In the genomic region with DNA sequence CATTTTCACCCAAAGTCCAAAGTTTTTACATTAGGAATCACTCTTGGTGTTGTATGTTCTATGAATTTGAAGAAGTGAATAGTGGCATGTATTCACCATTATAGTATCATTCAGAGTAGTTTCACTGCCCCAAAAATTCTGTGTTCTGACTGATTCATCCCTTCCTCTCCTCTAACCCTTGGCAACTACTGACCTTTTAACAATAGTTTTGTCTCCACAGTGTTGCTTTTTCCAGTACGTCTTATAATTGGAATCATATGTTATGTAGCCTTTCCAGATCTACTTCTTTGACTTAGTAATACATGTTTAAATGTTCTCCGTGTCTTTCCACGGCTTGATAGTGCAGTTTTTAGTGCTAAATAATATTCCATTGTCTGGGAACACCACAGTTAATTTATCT, we compare ENCODE assay signal across 25 cellular contexts.
"Had no signal": no experiment of that assay in that cellular context is flagged by ENCODE, and none has a peak within 500 bp of the region (broad histone marks: within the 10 kb centered on the region; RNA-seq: fewer than 3 reads in every experiment).

No MANE protein-coding gene starts in this region.

- H3K4me3 Mint-ChIP-seq: activated CD4-positive, alpha-beta T cell treated with anti-CD3 and anti-CD28 coated beads, Interleukin-2, amount 10 ng/mL, durations not matched to agents 24 days and 14 days; activated CD8-positive, alpha-beta T cell treated with anti-CD3 and anti-CD28 coated beads for 36 hours; activated T-cell treated with anti-CD3 and anti-CD28 coated beads, Interleukin-2, amount 50 U/mL, for 72 hours; activated T-helper 17 cell treated with anti-CD3 and anti-CD28 coated beads, Interleukin-2, amount 50 U/mL, for 72 hours; brain; T-helper 1 cell treated with Interleukin-12 subunit alpha and Interleukin-12 subunit beta and Interleukin-4 antibody, amounts not matched to agents 30 μg/mL and 1 μg/mL, for 36 hours; T-helper 2 cell treated with Interferon-gamma antibody and Interleukin-4, amounts not matched to agents 5 μg/mL and 100 μg/mL, for 36 hours had no signal

- DNase-seq: activated CD4-positive, alpha-beta T cell treated with anti-CD3 and anti-CD28 coated beads, Interleukin-2, amount 10 ng/mL, durations not matched to agents 24 days and 14 days; activated CD4-positive, alpha-beta T cell treated with anti-CD3 and anti-CD28 coated beads, Interleukin-2, amount 50 U/mL, for 4 hours; activated CD8-positive, alpha-beta T cell treated with anti-CD3 and anti-CD28 coated beads for 36 hours; activated effector memory CD4-positive, alpha-beta T cell treated with anti-CD3 and anti-CD28 coated beads, Interleukin-2, amount 50 U/mL, for 16 hours; activated naive CD4-positive, alpha-beta T cell; activated naive CD4-positive, alpha-beta T cell treated with anti-CD3 and anti-CD28 coated beads, Interleukin-2, amount 50 U/mL, for 16 hours; activated T-cell treated with anti-CD3 and anti-CD28 coated beads, Interleukin-2, amount 50 U/mL, for 1 hour; activated T-cell treated with anti-CD3 and anti-CD28 coated beads, Interleukin-2, amount 50 U/mL, for 72 hours; adrenal gland; caudate nucleus; cerebellar nuclear complex; Karpas-422; NCI-H1105; NCI-H1417 treated with DMSO at 0.1 percent for 48 hours; NCI-H1694; NCI-H1930; NCI-H2081 treated with DMSO at 0.1 percent for 48 hours; NCI-H226; NCI-H446 treated with DMSO at 0.1 percent for 48 hours; NCI-H69; SIG-M5 had no signal

- H3K4me1 Mint-ChIP-seq: activated CD4-positive, alpha-beta T cell treated with anti-CD3 and anti-CD28 coated beads, Interleukin-2, amount 10 ng/mL, durations not matched to agents 24 days and 14 days; activated T-helper 17 cell treated with anti-CD3 and anti-CD28 coated beads, Interleukin-2, amount 50 U/mL, for 72 hours had no signal

- H3K27me3 Mint-ChIP-seq: activated CD4-positive, alpha-beta T cell treated with anti-CD3 and anti-CD28 coated beads, Interleukin-2, amount 10 ng/mL, durations not matched to agents 24 days and 14 days; activated CD8-positive, alpha-beta T cell treated with anti-CD3 and anti-CD28 coated beads for 36 hours; activated T-helper 17 cell treated with anti-CD3 and anti-CD28 coated beads, Interleukin-2, amount 50 U/mL, for 72 hours; brain had no signal

- H3K9me3 Mint-ChIP-seq: activated CD4-positive, alpha-beta T cell treated with anti-CD3 and anti-CD28 coated beads, Interleukin-2, amount 10 ng/mL, durations not matched to agents 24 days and 14 days; brain had no signal

- H3K27ac Mint-ChIP-seq: activated CD4-positive, alpha-beta T cell treated with anti-CD3 and anti-CD28 coated beads, Interleukin-2, amount 10 ng/mL, durations not matched to agents 24 days and 14 days; activated CD8-positive, alpha-beta T cell treated with anti-CD3 and anti-CD28 coated beads for 36 hours; activated T-cell treated with anti-CD3 and anti-CD28 coated beads, Interleukin-2, amount 50 U/mL, for 72 hours; activated T-helper 17 cell treated with anti-CD3 and anti-CD28 coated beads, Interleukin-2, amount 50 U/mL, for 72 hours; brain; T-helper 1 cell treated with Interleukin-12 subunit alpha and Interleukin-12 subunit beta and Interleukin-4 antibody, amounts not matched to agents 30 μg/mL and 1 μg/mL, for 36 hours; T-helper 2 cell treated with Interferon-gamma antibody and Interleukin-4, amounts not matched to agents 5 μg/mL and 100 μg/mL, for 36 hours had no signal

- H3K36me3 Mint-ChIP-seq: brain had no signal
